Comparison of ENCODE assay signal across 1 cellular context in the genomic region with DNA sequence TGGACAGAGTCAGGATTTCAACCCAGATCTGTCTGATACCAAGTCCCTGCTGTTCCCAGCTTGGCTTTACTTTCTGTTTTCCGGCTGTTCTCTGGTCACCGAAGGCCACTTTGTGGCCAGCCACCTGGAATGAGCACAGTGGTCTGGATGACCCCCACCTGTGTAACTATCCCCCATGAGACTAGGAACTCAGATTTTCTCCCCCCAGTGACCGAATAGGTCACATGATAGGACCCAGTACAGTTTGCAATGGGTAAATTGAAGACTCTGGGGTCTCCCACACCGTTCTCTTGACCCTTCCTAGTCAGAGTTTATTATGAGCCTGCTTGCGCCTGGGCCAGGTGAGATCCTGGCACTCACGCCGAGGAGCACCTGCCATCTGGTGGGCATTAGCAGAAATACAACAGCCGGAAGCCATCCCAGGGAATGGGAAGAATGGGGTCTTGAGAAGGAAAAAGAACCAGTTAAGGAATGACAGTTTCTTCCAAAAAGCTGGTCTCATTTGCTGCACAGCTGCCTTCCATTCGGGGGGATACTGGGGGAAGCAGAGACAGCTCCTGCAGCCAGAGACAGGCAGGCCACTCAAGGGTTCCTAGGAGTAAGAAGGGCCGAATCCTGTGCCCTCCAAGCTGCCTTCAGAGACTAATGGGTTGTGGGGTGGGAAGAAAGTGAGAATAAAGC.
TF ChIP-seq lines count a peak whose summit lies in the region.

No MANE protein-coding gene starts in this region.

TF ChIP-seq in HCT116, 20 proteins besides CTCF, POLR2A, EP300 and RAD21:
- TF ChIP-seq YY1 (IDR thresholded peaks at IDR 0.05; ENCODE audit: extremely low read depth, insufficient replicate concordance, low read depth, low read length): peak; percentile 29
- TF ChIP-seq EZH2 (IDR thresholded peaks at IDR 0.05): no peak
TF ChIP-seq in HCT116: peak in this region for 1.
